Comparison of ENCODE assay signal across 1 cellular context in genomic region chr13:75481176-75482069, GRCh38.
TF ChIP-seq lines count a peak whose summit lies in the region.

No MANE protein-coding gene starts in this region.

TF ChIP-seq in HepG2, 621 proteins besides CTCF, POLR2A, EP300 and RAD21 (continued from another document and continues in another):
- TF ChIP-seq MLXIP (CRISPR knock-in tag; IDR thresholded peaks at IDR 0.05; ENCODE audit: borderline replicate concordance): no peak
- no peak for TF ChIP-seq ZMAT5 (CRISPR knock-in tag; IDR thresholded peaks at IDR 0.05; ENCODE audit: borderline replicate concordance, low read depth)
- no peak for TF ChIP-seq FOXA1 (IDR thresholded peaks at IDR 0.05)
- no peak for TF ChIP-seq FOXA1 (CRISPR knock-in tag; IDR thresholded peaks at IDR 0.05)
- no peak for TF ChIP-seq CSRNP1 (CRISPR knock-in tag; IDR thresholded peaks at IDR 0.05)
- no peak for TF ChIP-seq TMF1 (CRISPR knock-in tag; IDR thresholded peaks at IDR 0.05; ENCODE audit: low read depth)
- no peak for TF ChIP-seq ZFP36 (IDR thresholded peaks at IDR 0.05; ENCODE audit: borderline replicate concordance, low read depth, low read length, partially characterized antibody)
- no peak for TF ChIP-seq MAX (IDR thresholded peaks at IDR 0.05)
- no peak for TF ChIP-seq EZH2 (conservative IDR thresholded peaks at IDR 0.05; ENCODE audit: low read depth, low read length)
- 0 out of 2 replicates have a peak, but pooled peaks have one; percentile 17 for TF ChIP-seq ZBTB39 (CRISPR knock-in tag; IDR thresholded peaks at IDR 0.05)
- no peak; the same call in none of the 2 replicates for TF ChIP-seq MEIS2 (CRISPR knock-in tag; IDR thresholded peaks at IDR 0.05)
- TF ChIP-seq SAP130 (CRISPR knock-in tag; IDR thresholded peaks at IDR 0.05; ENCODE audit: low read depth): no peak
- 0 out of 2 replicates have a peak, but pooled peaks have one; percentile 62 for TF ChIP-seq PLSCR1 (CRISPR knock-in tag; IDR thresholded peaks at IDR 0.05; ENCODE audit: borderline replicate concordance)
- no peak for TF ChIP-seq SIN3B (IDR thresholded peaks at IDR 0.05; ENCODE audit: low read length)
- no peak for TF ChIP-seq ZNF792 (CRISPR knock-in tag; IDR thresholded peaks at IDR 0.05)
- peak; percentile 13; the same call in 1 of the 3 replicates for TF ChIP-seq MXI1 (IDR thresholded peaks at IDR 0.05; ENCODE audit: borderline replicate concordance, low read depth, low read length)
- no peak for TF ChIP-seq RFXAP (CRISPR knock-in tag; IDR thresholded peaks at IDR 0.05; ENCODE audit: borderline replicate concordance)
- no peak for TF ChIP-seq ZNF816 (CRISPR knock-in tag; IDR thresholded peaks at IDR 0.05; ENCODE audit: borderline replicate concordance)
- TF ChIP-seq NFYC (CRISPR knock-in tag; IDR thresholded peaks at IDR 0.05): no peak
- TF ChIP-seq PAX8 (CRISPR knock-in tag; IDR thresholded peaks at IDR 0.05; ENCODE audit: borderline replicate concordance): 0 out of 2 replicates have a peak, but pooled peaks have one; percentile 10
- no peak for TF ChIP-seq NFIB (CRISPR knock-in tag; IDR thresholded peaks at IDR 0.05; ENCODE audit: borderline replicate concordance)
- no peak for TF ChIP-seq TP53 (CRISPR knock-in tag; conservative IDR thresholded peaks at IDR 0.05)
- TF ChIP-seq ADNP (CRISPR knock-in tag; IDR thresholded peaks at IDR 0.05): no peak
- TF ChIP-seq PCBP1 (IDR thresholded peaks at IDR 0.05; ENCODE audit: borderline replicate concordance, low read depth, low read length): 0 out of 2 replicates have a peak, but pooled peaks have one; percentile 3
- no peak for TF ChIP-seq ZNF646 (CRISPR knock-in tag; IDR thresholded peaks at IDR 0.05)
- TF ChIP-seq RAD51 (IDR thresholded peaks at IDR 0.05; ENCODE audit: borderline replicate concordance): no peak
- TF ChIP-seq NCOA1 (CRISPR knock-in tag; IDR thresholded peaks at IDR 0.05): 0 out of 2 replicates have a peak, but pooled peaks have one; percentile 16
- no peak for TF ChIP-seq NFKB2 (CRISPR knock-in tag; IDR thresholded peaks at IDR 0.05; ENCODE audit: borderline replicate concordance)
- no peak for TF ChIP-seq LBX2 (CRISPR knock-in tag; IDR thresholded peaks at IDR 0.05; ENCODE audit: borderline replicate concordance)
- TF ChIP-seq NKX3-1 (CRISPR knock-in tag; IDR thresholded peaks at IDR 0.05): no peak
- TF ChIP-seq ZFP91 (CRISPR knock-in tag; IDR thresholded peaks at IDR 0.05; ENCODE audit: borderline replicate concordance): 0 out of 2 replicates have a peak, but pooled peaks have one; percentile 18
- no peak for TF ChIP-seq ZNF280D (CRISPR knock-in tag; IDR thresholded peaks at IDR 0.05)
- no peak for TF ChIP-seq ZXDC (CRISPR knock-in tag; IDR thresholded peaks at IDR 0.05)
